1 cellular context compared by ENCODE assay signal in genomic region chr7:12635830-12636229, GRCh38.
TF ChIP-seq lines count a peak whose summit lies in the region.

No MANE protein-coding gene starts in this region.

TF ChIP-seq in GM23338, 12 proteins besides CTCF, POLR2A, EP300 and RAD21 (continued from another document):
- TF ChIP-seq ZNF462 (CRISPR knock-in tag; IDR thresholded peaks at IDR 0.05) (no peak), EZH2phosphoT487 (IDR thresholded peaks at IDR 0.05; ENCODE audit: unreplicated experiment) (no peak), ETS1 (IDR thresholded peaks at IDR 0.05) (no peak), POLR2AphosphoS5 (IDR thresholded peaks at IDR 0.05; ENCODE audit: low read depth) (no peak), ZNF114 (CRISPR knock-in tag; IDR thresholded peaks at IDR 0.05) (no peak), STAT1 (IDR thresholded peaks at IDR 0.05; ENCODE audit: unreplicated experiment) (no peak), JUNB (IDR thresholded peaks at IDR 0.05; ENCODE audit: unreplicated experiment) (no peak)
